ENCODE assay signal across 15 cellular contexts in genomic region chr5:56696900-56697299, GRCh38.
A peak's percentile ranks its signal among the peaks of the same experiment; 100 is the strongest.
DNase-seq lines count a peak whose midpoint lies in the region; ATAC-seq and TF ChIP-seq lines count a peak whose summit lies in the region.
"Had no signal": no experiment of that assay in that cellular context is flagged by ENCODE, and none has a peak within 500 bp of the region (broad histone marks: within the 10 kb centered on the region; RNA-seq: fewer than 3 reads in every experiment).

No MANE protein-coding gene starts in this region.

- H3K4me1 Mint-ChIP-seq in osteocyte (ENCODE audit: unreplicated experiment) = peaks cover 42% of the 10 kb centered on the region

- no peak overlapping the region for H3K27ac ChIP-seq in DOHH2 (ENCODE audit: low read depth, low read length)
- H3K27ac ChIP-seq in OCI-LY3 (ENCODE audit: low read length) = no peak overlapping the region
- H3K27ac ChIP-seq: right lobe of liver had no signal

- H3K9me3 ChIP-seq in DOHH2 (ENCODE audit: control insufficient read depth, insufficient read depth, low read length) = no peaks in the 10 kb centered on the region
- no peaks in the 10 kb centered on the region for H3K9me3 ChIP-seq in OCI-LY3 (ENCODE audit: insufficient read depth, low read length)
- H3K9me3 ChIP-seq: right lobe of liver had no signal

- no peak overlapping the region for H2AFZ ChIP-seq in OCI-LY3 (ENCODE audit: low read depth, low read length)

- no peaks in the 10 kb centered on the region for H3K27me3 Mint-ChIP-seq in osteocyte (ENCODE audit: unreplicated experiment)
- H3K27me3 Mint-ChIP-seq: activated naive CD8-positive, alpha-beta T cell treated with anti-CD3 and anti-CD28 coated beads for 36 hours had no signal

- H3F3A ChIP-seq in DOHH2 (ENCODE audit: control insufficient read depth, insufficient read depth) = no peaks in the 10 kb centered on the region

- H3K27ac Mint-ChIP-seq in osteocyte (ENCODE audit: unreplicated experiment) = peak overlapping the region; percentile 71
- H3K27ac Mint-ChIP-seq: activated naive CD8-positive, alpha-beta T cell treated with anti-CD3 and anti-CD28 coated beads for 36 hours; H9 had no signal

- H3K36me3 Mint-ChIP-seq in osteocyte (ENCODE audit: unreplicated experiment) = no peaks in the 10 kb centered on the region

- TF ChIP-seq CTCF in DOHH2 (IDR thresholded peaks at IDR 0.05; ENCODE audit: low read depth, low read length, poor library complexity, severe bottlenecking) (no peak), OCI-LY3 (IDR thresholded peaks at IDR 0.05; ENCODE audit: low read depth, low read length) (no peak), osteocyte (IDR thresholded peaks at IDR 0.05) (no peak)

- H3K9me3 Mint-ChIP-seq in osteocyte (ENCODE audit: unreplicated experiment) = no peaks in the 10 kb centered on the region
- H3K9me3 Mint-ChIP-seq: central memory CD8-positive, alpha-beta T cell; H9 had no signal

- no peaks in the 10 kb centered on the region for H4K20me1 ChIP-seq in DOHH2 (ENCODE audit: control insufficient read depth, insufficient read depth, low read depth, low read length)
- no peaks in the 10 kb centered on the region for H4K20me1 ChIP-seq in OCI-LY3 (ENCODE audit: insufficient read depth, low read length)

- DNase-seq in effector CD4-positive, alpha-beta T cell = peak; percentile 10
- no peak for DNase-seq in osteocyte (ENCODE audit: extremely low spot score, unreplicated experiment)
- no peak for DNase-seq in DMS153 treated with DMSO at 0.1 percent for 48 hours (lab: John Stamatoyannopoulos, UW; ENCODE audit: unreplicated experiment)
- no peak for DNase-seq in DMS114 treated with DMSO at 0.1 percent for 48 hours (lab: John Stamatoyannopoulos, UW; ENCODE audit: unreplicated experiment)
- DNase-seq: activated naive CD8-positive, alpha-beta T cell treated with anti-CD3 and anti-CD28 coated beads for 36 hours; activated T-cell treated with anti-CD3 and anti-CD28 coated beads for 4 hours; COR-L47; H9; NCI-H2081 treated with DMSO at 0.1 percent for 48 hours; right lobe of liver; stimulated activated CD4-positive, alpha-beta T cell treated with anti-CD3 and anti-CD28 coated beads, Interleukin-2, amount 100 ng/mL, for 48 hours had no signal

- H3K36me3 ChIP-seq in DOHH2 (ENCODE audit: control insufficient read depth, low read length) = no peaks in the 10 kb centered on the region
- H3K36me3 ChIP-seq in OCI-LY3 (replicated peaks; ENCODE audit: low read depth, low read length) = no peaks in the 10 kb centered on the region
- H3K36me3 ChIP-seq: right lobe of liver had no signal

- no peaks in the 10 kb centered on the region for H3K79me2 ChIP-seq in DOHH2 (ENCODE audit: control insufficient read depth, low read length)
- H3K79me2 ChIP-seq in OCI-LY3 (ENCODE audit: low read length) = no peaks in the 10 kb centered on the region

- no peaks in the 10 kb centered on the region for H3K9me2 ChIP-seq in DOHH2 (replicated peaks; ENCODE audit: control insufficient read depth, low read length)

- H3K27me3 ChIP-seq in DOHH2 (ENCODE audit: control insufficient read depth, low read length) (no peaks in the 10 kb centered on the region), OCI-LY3 (ENCODE audit: low read depth, low read length) (no peaks in the 10 kb centered on the region)
- H3K27me3 ChIP-seq: right lobe of liver had no signal

- H3K4me3 ChIP-seq in DOHH2 (ENCODE audit: low read length) = no peak overlapping the region
- no peak overlapping the region for H3K4me3 ChIP-seq in OCI-LY3 (ENCODE audit: low read length)
- H3K4me3 ChIP-seq: right lobe of liver had no signal

- no peak overlapping the region for H3K9ac ChIP-seq in OCI-LY3 (ENCODE audit: low read length)

- ATAC-seq in HG03354 (IDR thresholded peaks at IDR 0.05; ENCODE audit: poor library complexity, severe bottlenecking, unreplicated experiment) = no peak
- ATAC-seq: right lobe of liver had no signal

- peak overlapping the region; percentile 46 for H3K4me2 ChIP-seq in DOHH2 (ENCODE audit: low read length)
- peak overlapping the region; percentile 28 for H3K4me2 ChIP-seq in OCI-LY3 (ENCODE audit: low read length)

- peaks cover 52% of the 10 kb centered on the region for H3K4me1 ChIP-seq in DOHH2 (ENCODE audit: control insufficient read depth, low read length)
- H3K4me1 ChIP-seq in OCI-LY3 (ENCODE audit: low read length) = peaks cover 24% of the 10 kb centered on the region
- H3K4me1 ChIP-seq: right lobe of liver had no signal

- H3K4me3 Mint-ChIP-seq in osteocyte (ENCODE audit: unreplicated experiment) = no peak overlapping the region
- H3K4me3 Mint-ChIP-seq: activated naive CD8-positive, alpha-beta T cell treated with anti-CD3 and anti-CD28 coated beads for 36 hours; central memory CD8-positive, alpha-beta T cell; H9 had no signal
